In the genomic region with DNA sequence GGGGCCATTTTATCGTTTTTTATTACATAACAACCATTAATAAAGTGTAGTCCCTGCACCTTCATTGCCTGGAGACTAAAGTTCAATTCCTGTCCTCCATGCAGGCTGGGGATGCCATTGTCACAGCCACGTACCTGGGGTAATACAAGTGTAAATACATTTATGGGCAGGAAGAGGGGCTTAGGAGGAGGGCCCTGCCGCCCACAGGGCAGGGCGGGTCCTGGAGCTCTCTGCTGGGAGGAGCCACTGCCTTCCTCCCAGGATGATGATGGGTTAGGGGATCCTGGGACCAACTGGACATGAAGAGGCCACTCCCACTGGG, we compare ENCODE assay signal across 14 cellular contexts. TPM values are rescaled to one million over a fixed set of nuclear protein-coding genes. Genes with fewer than 3 reads are reported as not detected.
A peak's percentile ranks its signal among the peaks of the same experiment; 100 is the strongest.
DNase-seq lines count a peak whose midpoint lies in the region; ATAC-seq and TF ChIP-seq lines count a peak whose summit lies in the region.
"Had no signal": no experiment of that assay in that cellular context is flagged by ENCODE, and none has a peak within 500 bp of the region (broad histone marks: within the 10 kb centered on the region; RNA-seq: fewer than 3 reads in every experiment).

No MANE protein-coding gene starts in this region.

- no peak overlapping the region for H3K4me3 ChIP-seq in H7 (ENCODE audit: insufficient read depth, low read depth, low read length)
- H3K4me3 ChIP-seq in RWPE2 (ENCODE audit: severe bottlenecking): no peak overlapping the region
- peak overlapping the region; percentile 1 for H3K4me3 ChIP-seq in rectal smooth muscle tissue (ENCODE audit: low read length)

- DNase-seq in H7: peak; percentile 82
- DNase-seq in RWPE2 (ENCODE audit: low spot score): no peak
- DNase-seq in islet precursor cell: peak; percentile 64
- DNase-seq in COLO829 (ENCODE audit: low spot score): no peak
- no peak for DNase-seq in mucosa of gallbladder (ENCODE audit: low spot score)
- DNase-seq: activated CD4-positive, alpha-beta T cell treated with anti-CD3 and anti-CD28 coated beads for 1 hour; activated effector memory CD4-positive, alpha-beta T cell treated with Interleukin-2 at 50 U/mL for 16 hours; NCI-H1048; NCI-H510A treated with DMSO at 0.1 percent for 48 hours; stimulated activated CD4-positive, alpha-beta T cell treated with anti-CD3 and anti-CD28 coated beads, Interleukin-2, amount 100 ng/mL, for 48 hours; stimulated activated naive CD4-positive, alpha-beta T cell treated with Interleukin-2 at 50 U/mL for 16 hours had no signal

- H3K4me3 Mint-ChIP-seq in stimulated activated memory B cell treated with anti-CD40 and anti-IgM and Interleukin-4, amounts not matched to agents 10 μg/mL and 1 μg/mL and 100 μg/mL, for 72 hours: no peak overlapping the region

- H3K9me3 Mint-ChIP-seq in stimulated activated memory B cell treated with anti-CD40 and anti-IgM and Interleukin-4, amounts not matched to agents 10 μg/mL and 1 μg/mL and 100 μg/mL, for 72 hours: no peaks in the 10 kb centered on the region

- H3K27ac Mint-ChIP-seq in stimulated activated memory B cell treated with anti-CD40 and anti-IgM and Interleukin-4, amounts not matched to agents 10 μg/mL and 1 μg/mL and 100 μg/mL, for 72 hours: no peak overlapping the region

- H3K36me3 ChIP-seq in H7 (replicated peaks; ENCODE audit: control insufficient read depth, insufficient read depth, low read length) (no peaks in the 10 kb centered on the region), RWPE2 (ENCODE audit: low read depth) (peaks cover 5% of the 10 kb centered on the region; the same call in 1 of the 2 replicates), rectal smooth muscle tissue (ENCODE audit: control insufficient read depth, insufficient read depth, low read length) (no peaks in the 10 kb centered on the region)

- H3K27ac ChIP-seq in RWPE2 (ENCODE audit: poor library complexity, severe bottlenecking) (peak overlapping the region; percentile 15), rectal smooth muscle tissue (ENCODE audit: low read depth, low read length) (no peak overlapping the region)

- no peaks in the 10 kb centered on the region for H3K9me3 ChIP-seq in RWPE2 (ENCODE audit: severe bottlenecking)

- peaks cover 45% of the 10 kb centered on the region for H3K27me3 ChIP-seq in H7 (ENCODE audit: control insufficient read depth, insufficient read depth, low read length)
- H3K27me3 ChIP-seq in RWPE2 (ENCODE audit: insufficient read depth, poor library complexity, severe bottlenecking): no peaks in the 10 kb centered on the region
- no peaks in the 10 kb centered on the region for H3K27me3 ChIP-seq in rectal smooth muscle tissue (ENCODE audit: control insufficient read depth, insufficient read depth, low read length)

- ATAC-seq in RWPE2 (ENCODE audit: low read depth) (no peak), GM21381 (IDR thresholded peaks at IDR 0.05; ENCODE audit: unreplicated experiment) (no peak)
- no peak for ATAC-seq in stimulated activated memory B cell treated with anti-CD40 and anti-IgM and Interleukin-4, amounts not matched to agents 10 μg/mL and 1 μg/mL and 100 μg/mL, for 72 hours

- H3K36me3 Mint-ChIP-seq in stimulated activated memory B cell treated with anti-CD40 and anti-IgM and Interleukin-4, amounts not matched to agents 10 μg/mL and 1 μg/mL and 100 μg/mL, for 72 hours: no peaks in the 10 kb centered on the region

- peaks cover 2% of the 10 kb centered on the region for H3K4me1 Mint-ChIP-seq in stimulated activated memory B cell treated with anti-CD40 and anti-IgM and Interleukin-4, amounts not matched to agents 10 μg/mL and 1 μg/mL and 100 μg/mL, for 72 hours

- H3K9ac ChIP-seq in rectal smooth muscle tissue (ENCODE audit: low read length): no peak overlapping the region

- H3K4me1 ChIP-seq in RWPE2 (ENCODE audit: insufficient read depth, poor library complexity, severe bottlenecking) (peaks cover 11% of the 10 kb centered on the region), rectal smooth muscle tissue (ENCODE audit: control insufficient read depth, insufficient read depth, low read length) (peaks cover 13% of the 10 kb centered on the region)

- no peak for TF ChIP-seq CTCF in RWPE2 (IDR thresholded peaks at IDR 0.05; ENCODE audit: poor library complexity, severe bottlenecking)

- peaks cover 79% of the 10 kb centered on the region for H3K27me3 Mint-ChIP-seq in stimulated activated memory B cell treated with anti-CD40 and anti-IgM and Interleukin-4, amounts not matched to agents 10 μg/mL and 1 μg/mL and 100 μg/mL, for 72 hours

RNA-seq across cellular contexts. Expression of a gene that starts 44.0 kb away (rescaled TPM):
- 39.1 and 44.2 TPM in 2 replicates for total RNA-seq in H7 (2014; rRNA removed; shearing (Covaris generic))
- 135 TPM for total RNA-seq in mucosa of gallbladder

RNA-seq across cellular contexts. Expression of a gene that starts 56.1 kb away (rescaled TPM):
- total RNA-seq in H7 (2014; rRNA removed; shearing (Covaris generic)): 8.7 and 19.7 TPM in 2 replicates
- 77.4 TPM for total RNA-seq in mucosa of gallbladder

Comparison
In these comparisons a context has a peak if more than half of its experiments do, and no peak if none do; other contexts are left out.
1. DNase-seq: peak in H7 (single experiment) and islet precursor cell (single experiment); none in RWPE2 (single experiment), COLO829 (single experiment) and mucosa of gallbladder (single experiment).